In genomic region chr12:75613981-75614380, GRCh38 we compare ENCODE assay signal across 21 cellular contexts.
"Had no signal": no experiment of that assay in that cellular context is flagged by ENCODE, and none has a peak within 500 bp of the region (broad histone marks: within the 10 kb centered on the region; RNA-seq: fewer than 3 reads in every experiment).

No MANE protein-coding gene starts in this region.

- H3K4me1 ChIP-seq: adrenal gland, psoas muscle, right atrium auricular region, thyroid gland, upper lobe of right lung had no signal

- DNase-seq: activated CD4-positive, alpha-beta T cell treated with anti-CD3 and anti-CD28 coated beads for 1 hour; activated CD4-positive, alpha-beta T cell treated with anti-CD3 and anti-CD28 coated beads, Interleukin-2, amount 50 U/mL, for 1 hour; activated CD8-positive, alpha-beta T cell treated with anti-CD3 and anti-CD28 coated beads, Interleukin-2, amount 10 ng/mL, durations not matched to agents 7 days and 5 days; activated T-cell treated with anti-CD3 and anti-CD28 coated beads, Interleukin-2, amount 50 U/mL, for 1 hour; adrenal gland; left cardiac atrium; ovary; psoas muscle; stimulated activated CD4-positive, alpha-beta T cell treated with anti-CD3 and anti-CD28 coated beads, Interleukin-4, amount 100 ng/mL, for 4 hours; substantia nigra; T-helper 9 cell; thyroid gland; upper lobe of right lung had no signal

- H3K27ac Mint-ChIP-seq: activated CD8-positive, alpha-beta T cell treated with anti-CD3 and anti-CD28 coated beads, Interleukin-2, amount 10 ng/mL, durations not matched to agents 7 days and 5 days; activated naive CD4-positive, alpha-beta T cell treated with anti-CD3 and anti-CD28 coated beads, Interleukin-2, amount 50 U/mL, for 72 hours; activated T-helper 17 cell treated with anti-CD3 and anti-CD28 coated beads, Interleukin-2, amount 50 U/mL, for 72 hours; memory B cell; nephron; stimulated activated naive CD8-positive, alpha-beta T cell treated with anti-CD3 and anti-CD28 coated beads, Interleukin-15, Interleukin-2, amounts not matched to agents 100 ng/mL and 50 ng/mL, for 24 hours had no signal

- H3K27me3 ChIP-seq: adrenal gland, hepatocyte, neutrophil, ovary, right atrium auricular region, thyroid gland, upper lobe of right lung had no signal

- ATAC-seq: activated CD8-positive, alpha-beta T cell treated with anti-CD3 and anti-CD28 coated beads, Interleukin-2, amount 10 ng/mL, durations not matched to agents 7 days and 5 days; activated naive CD4-positive, alpha-beta T cell treated with anti-CD3 and anti-CD28 coated beads, Interleukin-2, amount 50 U/mL, for 72 hours; activated T-helper 17 cell treated with anti-CD3 and anti-CD28 coated beads, Interleukin-2, amount 50 U/mL, for 72 hours; left cardiac atrium; psoas muscle; upper lobe of right lung had no signal

- H3K27me3 Mint-ChIP-seq: memory B cell had no signal

- H3K9me3 ChIP-seq: adrenal gland, neutrophil, ovary, psoas muscle, right atrium auricular region, thyroid gland, upper lobe of right lung had no signal

- H3K4me3 Mint-ChIP-seq: activated CD8-positive, alpha-beta T cell treated with anti-CD3 and anti-CD28 coated beads, Interleukin-2, amount 10 ng/mL, durations not matched to agents 7 days and 5 days; activated T-helper 17 cell treated with anti-CD3 and anti-CD28 coated beads, Interleukin-2, amount 50 U/mL, for 72 hours; memory B cell; nephron; stimulated activated naive CD8-positive, alpha-beta T cell treated with anti-CD3 and anti-CD28 coated beads, Interleukin-15, Interleukin-2, amounts not matched to agents 100 ng/mL and 50 ng/mL, for 24 hours had no signal

- H3K36me3 ChIP-seq: adrenal gland, neutrophil, ovary, right atrium auricular region, thyroid gland, upper lobe of right lung had no signal

- H3K27ac ChIP-seq: adrenal gland, hepatocyte, neutrophil, ovary, psoas muscle, right atrium auricular region, thyroid gland, upper lobe of right lung had no signal

- H3K4me1 Mint-ChIP-seq: activated T-helper 17 cell treated with anti-CD3 and anti-CD28 coated beads, Interleukin-2, amount 50 U/mL, for 72 hours; memory B cell; nephron had no signal

- H3K4me3 ChIP-seq: adrenal gland, hepatocyte, ovary, psoas muscle, right atrium auricular region, thyroid gland, upper lobe of right lung had no signal

- H3K9me3 Mint-ChIP-seq: activated T-helper 17 cell treated with anti-CD3 and anti-CD28 coated beads, Interleukin-2, amount 50 U/mL, for 72 hours had no signal
